14 cellular contexts compared by ENCODE assay signal in genomic region chr2:40668435-40668834, GRCh38.
DNase-seq lines count a peak whose midpoint lies in the region; ATAC-seq, FAIRE-seq and TF ChIP-seq lines count a peak whose summit lies in the region.
"Had no signal": no experiment of that assay in that cellular context is flagged by ENCODE, and none has a peak within 500 bp of the region (broad histone marks: within the 10 kb centered on the region; RNA-seq: fewer than 3 reads in every experiment).

No MANE protein-coding gene starts in this region.

- POLR2A ChIA-PET in K562 (lab: Yijun Ruan, JAX) = no interaction called here

- TF ChIP-seq CTCF in K562 (IDR thresholded peaks at IDR 0.05 in 2 of 3, conservative IDR thresholded peaks at IDR 0.05 in 1 of 3; ENCODE audit: insufficient read depth in 2 of 3, low read depth in 1 of 3, low read length in 3 of 3) (no peak), omental fat pad (IDR thresholded peaks at IDR 0.05) (no peak), WERI-Rb-1 (IDR thresholded peaks at IDR 0.05; ENCODE audit: low read depth, low read length) (no peak)

- H3K79me2 ChIP-seq in ACC112 (ENCODE audit: control insufficient read depth, insufficient read depth, low read length, unreplicated experiment) = no peaks in the 10 kb centered on the region
- H3K79me2 ChIP-seq in K562 (ENCODE audit: control insufficient read depth, insufficient read depth, low read length) = no peaks in the 10 kb centered on the region

- FAIRE-seq in HTR-8/SVneo (lab: Jason Lieb, UNC) (no peak), K562 (lab: Jason Lieb, UNC) (no peak)

- BruUV-seq in K562 (replicated peaks; lab: Mats Ljungman, UMichigan) = no TSS peak

- no peak for TF ChIP-seq POLR2A in K562 (conservative IDR thresholded peaks at IDR 0.05)

- H3K36me3 ChIP-seq in ACC112 (ENCODE audit: insufficient read depth, low read length) (no peaks in the 10 kb centered on the region), K562 (ENCODE audit: control insufficient read depth, insufficient read depth, low read length) (no peaks in the 10 kb centered on the region), WERI-Rb-1 (no peaks in the 10 kb centered on the region)
- H3K36me3 ChIP-seq: neutrophil had no signal

- no peak overlapping the region for H3K9ac ChIP-seq in K562 (ENCODE audit: insufficient read depth in 1 of 2, low read depth in 2 of 2, low read length in 2 of 2)

- intact Hi-C loops in K562 (cut with micrococcal nuclease) = no loop called here

- in situ Hi-C loops in K562 (cut with MboI) = no loop called here

- no peaks in the 10 kb centered on the region for H3K9me1 ChIP-seq in K562 (ENCODE audit: control insufficient read depth, insufficient read depth, low read length)

- peaks cover 13% of the 10 kb centered on the region for H3K4me1 ChIP-seq in ACC112 (ENCODE audit: control insufficient read depth, insufficient read depth, low read length, unreplicated experiment)
- no peaks in the 10 kb centered on the region for H3K4me1 ChIP-seq in K562 (replicated peaks in 1 of 2; ENCODE audit: control insufficient read depth in 2 of 2, insufficient read depth in 2 of 2, low read length in 2 of 2)

- H4K20me1 ChIP-seq in K562 (replicated peaks; ENCODE audit: control insufficient read depth, insufficient read depth, low read length) = no peaks in the 10 kb centered on the region

- H2AFZ ChIP-seq in ACC112 (ENCODE audit: low read length, unreplicated experiment) = no peak overlapping the region
- no peak overlapping the region for H2AFZ ChIP-seq in K562 (ENCODE audit: low read depth, low read length)
- H2AFZ ChIP-seq: PC-9 had no signal

- 0% methylated on average over 3 of the region's 3 CpGs for WGBS in K562 (ENCODE audit: insufficient coverage, low coverage, missing lambda C conversion rate)

- H3K4me3 ChIP-seq in ACC112 (ENCODE audit: low read depth, low read length) (no peak overlapping the region), K562 (no peak overlapping the region), WERI-Rb-1 (ENCODE audit: low read depth, low read length) (no peak overlapping the region)
- H3K4me3 ChIP-seq: PC-9 had no signal

- DNase-seq in HTR-8/SVneo (ENCODE audit: insufficient read length, low spot score) = peak; percentile 46
- no peak for DNase-seq in K562 (ENCODE audit: extremely low read depth in 1 of 4, low spot score in 3 of 4)
- no peak for DNase-seq in omental fat pad (ENCODE audit: low spot score)
- no peak for DNase-seq in RKO (ENCODE audit: low spot score)
- DNase-seq in HUDEP-2 (lab: John Stamatoyannopoulos, UW; ENCODE audit: unreplicated experiment in 76 of 76) = no peak
- no peak for DNase-seq in WERI-Rb-1
- no peak for DNase-seq in ecto neural progenitor cell (ENCODE audit: low spot score)
- DNase-seq: activated CD4-positive, alpha-beta T cell treated with anti-CD3 and anti-CD28 coated beads, Interleukin-2, amount 50 U/mL, for 1 hour; hypothalamus; NCI-H1930; PC-9 had no signal

- TF ChIP-seq EP300 in K562 (IDR thresholded peaks at IDR 0.05; ENCODE audit: low read length) = no peak

- no peak overlapping the region for H3K4me2 ChIP-seq in K562 (ENCODE audit: insufficient read depth, low read length)
- H3K4me2 ChIP-seq: PC-9 had no signal

- H3K27ac ChIP-seq in ACC112 (ENCODE audit: low read depth, low read length) (peak overlapping the region; percentile 66), K562 (ENCODE audit: extremely low read depth, low read depth, low read length) (no peak overlapping the region), WERI-Rb-1 (no peak overlapping the region)
- H3K27ac ChIP-seq: neutrophil, PC-9 had no signal

- ATAC-seq in K562 = no peak
- peak; percentile 54 for ATAC-seq in omental fat pad (ENCODE audit: low FRiP score)
- ATAC-seq: HCT116 had no signal

- no peaks in the 10 kb centered on the region for H3K9me3 ChIP-seq in K562 (replicated peaks; ENCODE audit: control insufficient read depth, insufficient read depth, low read depth, low read length)
- peaks cover 2% of the 10 kb centered on the region for H3K9me3 ChIP-seq in WERI-Rb-1 (ENCODE audit: severe bottlenecking)
- H3K9me3 ChIP-seq: neutrophil had no signal

- CTCF ChIA-PET in K562 (lab: Yijun Ruan, JAX; ENCODE audit: low intra/inter-chr PET ratio) = no interaction called here

- H3K27me3 ChIP-seq in ACC112 (ENCODE audit: insufficient read depth, low read length) (no peaks in the 10 kb centered on the region), K562 (ENCODE audit: control insufficient read depth in 2 of 2, insufficient read depth in 2 of 2, low read length in 2 of 2) (no peaks in the 10 kb centered on the region), WERI-Rb-1 (ENCODE audit: insufficient read depth, low read depth, severe bottlenecking) (no peaks in the 10 kb centered on the region)
- H3K27me3 ChIP-seq: neutrophil had no signal

- TF ChIP-seq RAD21 in K562 (CRISPR knock-in tag; conservative IDR thresholded peaks at IDR 0.05 in 1 of 2, IDR thresholded peaks at IDR 0.05 in 1 of 2) = no peak

TF ChIP-seq in K562, 482 proteins besides CTCF, POLR2A, EP300 and RAD21:
- no peak for TF ChIP-seq ZNF507 (tag; conservative IDR thresholded peaks at IDR 0.05)
- peak; percentile 41 for TF ChIP-seq CEBPB (tag; IDR thresholded peaks at IDR 0.05)
- no peak for TF ChIP-seq ZNF57 (CRISPR knock-in tag; IDR thresholded peaks at IDR 0.05)
- TF ChIP-seq XRCC3 (IDR thresholded peaks at IDR 0.05) = no peak
- no peak for TF ChIP-seq HDGF (IDR thresholded peaks at IDR 0.05)
- TF ChIP-seq, protein P1, sequence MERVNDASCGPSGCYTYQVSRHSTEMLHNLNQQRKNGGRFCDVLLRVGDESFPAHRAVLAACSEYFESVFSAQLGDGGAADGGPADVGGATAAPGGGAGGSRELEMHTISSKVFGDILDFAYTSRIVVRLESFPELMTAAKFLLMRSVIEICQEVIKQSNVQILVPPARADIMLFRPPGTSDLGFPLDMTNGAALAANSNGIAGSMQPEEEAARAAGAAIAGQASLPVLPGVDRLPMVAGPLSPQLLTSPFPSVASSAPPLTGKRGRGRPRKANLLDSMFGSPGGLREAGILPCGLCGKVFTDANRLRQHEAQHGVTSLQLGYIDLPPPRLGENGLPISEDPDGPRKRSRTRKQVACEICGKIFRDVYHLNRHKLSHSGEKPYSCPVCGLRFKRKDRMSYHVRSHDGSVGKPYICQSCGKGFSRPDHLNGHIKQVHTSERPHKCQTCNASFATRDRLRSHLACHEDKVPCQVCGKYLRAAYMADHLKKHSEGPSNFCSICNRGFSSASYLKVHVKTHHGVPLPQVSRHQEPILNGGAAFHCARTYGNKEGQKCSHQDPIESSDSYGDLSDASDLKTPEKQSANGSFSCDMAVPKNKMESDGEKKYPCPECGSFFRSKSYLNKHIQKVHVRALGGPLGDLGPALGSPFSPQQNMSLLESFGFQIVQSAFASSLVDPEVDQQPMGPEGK (CRISPR knock-in tag; IDR thresholded peaks at IDR 0.05; ENCODE audit: borderline replicate concordance) = no peak
